ENCODE assay signal across 1 cellular context in the genomic region with DNA sequence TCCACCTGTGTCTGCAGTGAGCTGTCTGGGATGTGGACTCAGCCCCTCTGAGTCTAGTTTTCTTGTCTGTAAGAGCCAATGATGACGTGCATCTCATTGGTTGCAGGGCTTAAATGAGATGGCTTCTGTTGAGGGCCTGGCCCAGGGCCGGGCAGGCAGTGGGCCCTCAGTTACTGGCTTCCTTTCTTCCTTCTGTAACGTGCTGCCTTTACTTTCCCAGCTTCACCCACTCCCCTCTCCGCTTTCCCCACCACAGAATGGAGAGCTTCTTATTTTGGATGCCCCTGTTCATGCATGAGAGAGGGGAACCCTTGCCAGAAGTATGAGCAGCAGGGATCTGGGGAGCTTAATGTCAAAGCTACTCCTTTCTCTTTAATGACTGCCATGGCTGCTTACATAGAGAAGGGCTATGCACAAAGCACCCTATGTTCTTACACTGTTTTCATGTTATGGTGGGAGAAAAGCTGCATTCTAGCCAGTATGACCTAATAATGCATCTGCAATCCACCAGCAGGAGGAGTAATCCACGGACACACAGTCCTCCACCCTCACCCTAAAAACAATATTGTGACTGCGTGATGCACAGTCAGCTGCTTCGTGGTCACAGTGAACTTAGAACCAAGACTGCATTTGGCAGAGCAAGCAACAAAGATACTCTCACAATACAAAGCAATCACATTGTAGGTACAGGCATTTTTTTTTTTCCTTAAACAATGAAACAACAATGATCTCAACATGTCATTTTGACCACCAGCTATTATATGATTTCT.
TF ChIP-seq lines count a peak whose summit lies in the region.

No MANE protein-coding gene starts in this region.

TF ChIP-seq in K562, 482 proteins besides CTCF, POLR2A, EP300 and RAD21:
- no peak for TF ChIP-seq CBX5 (IDR thresholded peaks at IDR 0.05; ENCODE audit: borderline replicate concordance, low read depth)
- no peak for TF ChIP-seq BDP1 (IDR thresholded peaks at IDR 0.05; ENCODE audit: insufficient read depth, insufficient read length)
- no peak for TF ChIP-seq TAF9B (IDR thresholded peaks at IDR 0.05; ENCODE audit: partially characterized antibody)
- TF ChIP-seq SUPT5H (IDR thresholded peaks at IDR 0.05) = no peak
- no peak for TF ChIP-seq BRD9 (IDR thresholded peaks at IDR 0.05; ENCODE audit: low read depth, partially characterized antibody)
- TF ChIP-seq, protein P1, sequence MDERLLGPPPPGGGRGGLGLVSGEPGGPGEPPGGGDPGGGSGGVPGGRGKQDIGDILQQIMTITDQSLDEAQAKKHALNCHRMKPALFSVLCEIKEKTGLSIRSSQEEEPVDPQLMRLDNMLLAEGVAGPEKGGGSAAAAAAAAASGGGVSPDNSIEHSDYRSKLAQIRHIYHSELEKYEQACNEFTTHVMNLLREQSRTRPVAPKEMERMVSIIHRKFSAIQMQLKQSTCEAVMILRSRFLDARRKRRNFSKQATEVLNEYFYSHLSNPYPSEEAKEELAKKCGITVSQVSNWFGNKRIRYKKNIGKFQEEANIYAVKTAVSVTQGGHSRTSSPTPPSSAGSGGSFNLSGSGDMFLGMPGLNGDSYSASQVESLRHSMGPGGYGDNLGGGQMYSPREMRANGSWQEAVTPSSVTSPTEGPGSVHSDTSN (CRISPR knock-in tag; IDR thresholded peaks at IDR 0.05; ENCODE audit: low read depth) = no peak
- TF ChIP-seq, protein P1 (tag; conservative IDR thresholded peaks at IDR 0.05; ENCODE audit: low read depth) = no peak
- no peak for TF ChIP-seq ZFP36 (IDR thresholded peaks at IDR 0.05; ENCODE audit: low read depth, low read length, partially characterized antibody)
- TF ChIP-seq, protein P2, sequence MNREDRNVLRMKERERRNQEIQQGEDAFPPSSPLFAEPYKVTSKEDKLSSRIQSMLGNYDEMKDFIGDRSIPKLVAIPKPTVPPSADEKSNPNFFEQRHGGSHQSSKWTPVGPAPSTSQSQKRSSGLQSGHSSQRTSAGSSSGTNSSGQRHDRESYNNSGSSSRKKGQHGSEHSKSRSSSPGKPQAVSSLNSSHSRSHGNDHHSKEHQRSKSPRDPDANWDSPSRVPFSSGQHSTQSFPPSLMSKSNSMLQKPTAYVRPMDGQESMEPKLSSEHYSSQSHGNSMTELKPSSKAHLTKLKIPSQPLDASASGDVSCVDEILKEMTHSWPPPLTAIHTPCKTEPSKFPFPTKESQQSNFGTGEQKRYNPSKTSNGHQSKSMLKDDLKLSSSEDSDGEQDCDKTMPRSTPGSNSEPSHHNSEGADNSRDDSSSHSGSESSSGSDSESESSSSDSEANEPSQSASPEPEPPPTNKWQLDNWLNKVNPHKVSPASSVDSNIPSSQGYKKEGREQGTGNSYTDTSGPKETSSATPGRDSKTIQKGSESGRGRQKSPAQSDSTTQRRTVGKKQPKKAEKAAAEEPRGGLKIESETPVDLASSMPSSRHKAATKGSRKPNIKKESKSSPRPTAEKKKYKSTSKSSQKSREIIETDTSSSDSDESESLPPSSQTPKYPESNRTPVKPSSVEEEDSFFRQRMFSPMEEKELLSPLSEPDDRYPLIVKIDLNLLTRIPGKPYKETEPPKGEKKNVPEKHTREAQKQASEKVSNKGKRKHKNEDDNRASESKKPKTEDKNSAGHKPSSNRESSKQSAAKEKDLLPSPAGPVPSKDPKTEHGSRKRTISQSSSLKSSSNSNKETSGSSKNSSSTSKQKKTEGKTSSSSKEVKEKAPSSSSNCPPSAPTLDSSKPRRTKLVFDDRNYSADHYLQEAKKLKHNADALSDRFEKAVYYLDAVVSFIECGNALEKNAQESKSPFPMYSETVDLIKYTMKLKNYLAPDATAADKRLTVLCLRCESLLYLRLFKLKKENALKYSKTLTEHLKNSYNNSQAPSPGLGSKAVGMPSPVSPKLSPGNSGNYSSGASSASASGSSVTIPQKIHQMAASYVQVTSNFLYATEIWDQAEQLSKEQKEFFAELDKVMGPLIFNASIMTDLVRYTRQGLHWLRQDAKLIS (CRISPR knock-in tag; IDR thresholded peaks at IDR 0.05) = no peak
